ENCODE assay signal across 11 cellular contexts in genomic region chr3:11602886-11603285, GRCh38. TPM values are rescaled to one million over a fixed set of nuclear protein-coding genes. Genes with fewer than 3 reads are reported as not detected.
DNase-seq lines count a peak whose midpoint lies in the region; ATAC-seq lines count a peak whose summit lies in the region.
"Had no signal": no experiment of that assay in that cellular context is flagged by ENCODE, and none has a peak within 500 bp of the region (broad histone marks: within the 10 kb centered on the region; RNA-seq: fewer than 3 reads in every experiment).

No MANE protein-coding gene starts in this region.

- peaks cover 31% of the 10 kb centered on the region for H3K4me1 ChIP-seq in right cardiac atrium (ENCODE audit: control insufficient read depth, insufficient read depth, low read length)

- no peak overlapping the region for H3K4me3 Mint-ChIP-seq in stimulated activated memory B cell treated with anti-CD40 and anti-IgM and Interleukin-4, amounts not matched to agents 10 μg/mL and 1 μg/mL and 100 μg/mL, for 72 hours

- DNase-seq in SK-N-MC (ENCODE audit: low read depth, low spot score) (no peak), right cardiac atrium (no peak), T-helper 2 cell (no peak), Kasumi-1 (lab: John Stamatoyannopoulos, UW) (no peak), NCI-H82 treated with DMSO at 0.1 percent for 48 hours (lab: John Stamatoyannopoulos, UW; ENCODE audit: unreplicated experiment) (no peak), NCI-H2196 treated with DMSO at 0.1 percent for 48 hours (lab: John Stamatoyannopoulos, UW; ENCODE audit: unreplicated experiment) (no peak)
- DNase-seq: activated CD4-positive, CD25-positive, alpha-beta regulatory T cell; NCI-H2171; RPMI8226 had no signal

- H3K27me3 Mint-ChIP-seq in stimulated activated memory B cell treated with anti-CD40 and anti-IgM and Interleukin-4, amounts not matched to agents 10 μg/mL and 1 μg/mL and 100 μg/mL, for 72 hours, result no peaks in the 10 kb centered on the region

- H3K36me3 Mint-ChIP-seq in stimulated activated memory B cell treated with anti-CD40 and anti-IgM and Interleukin-4, amounts not matched to agents 10 μg/mL and 1 μg/mL and 100 μg/mL, for 72 hours, result peaks cover 31% of the 10 kb centered on the region

- no peaks in the 10 kb centered on the region for H3K9me3 Mint-ChIP-seq in stimulated activated memory B cell treated with anti-CD40 and anti-IgM and Interleukin-4, amounts not matched to agents 10 μg/mL and 1 μg/mL and 100 μg/mL, for 72 hours

- no peak overlapping the region for H3K4me3 ChIP-seq in SK-N-MC
- no peak overlapping the region for H3K4me3 ChIP-seq in right cardiac atrium (ENCODE audit: low read length)

- H3K27ac ChIP-seq in SK-N-MC, result peak overlapping the region; percentile 89; the same call in 1 of the 2 replicates
- peak overlapping the region; percentile 48 for H3K27ac ChIP-seq in right cardiac atrium (ENCODE audit: low read length)

- no peak overlapping the region for H3K9ac ChIP-seq in SK-N-MC (ENCODE audit: insufficient read length)

- WGBS in right cardiac atrium, result 60% methylated on average over 3 of the region's 3 CpGs

- H3K27me3 ChIP-seq in right cardiac atrium (ENCODE audit: control insufficient read depth, insufficient read depth), result no peaks in the 10 kb centered on the region

- H3K36me3 ChIP-seq in SK-N-MC (ENCODE audit: insufficient read depth, low read length), result no peaks in the 10 kb centered on the region

- ATAC-seq in GM21786 (IDR thresholded peaks at IDR 0.05; ENCODE audit: unreplicated experiment) (peak; percentile 25), right cardiac atrium (no peak)
- no peak for ATAC-seq in stimulated activated memory B cell treated with anti-CD40 and anti-IgM and Interleukin-4, amounts not matched to agents 10 μg/mL and 1 μg/mL and 100 μg/mL, for 72 hours

- peaks cover 67% of the 10 kb centered on the region for H3K4me1 Mint-ChIP-seq in stimulated activated memory B cell treated with anti-CD40 and anti-IgM and Interleukin-4, amounts not matched to agents 10 μg/mL and 1 μg/mL and 100 μg/mL, for 72 hours

- intact Hi-C loops in right cardiac atrium (cut with DNase I), result loop anchor here in 1 of 4 donors (5.0 kb wide), 1 partner anchor 39 kb away; the partner anchor contains the start of gene VGLL4

- peak overlapping the region; percentile 70 for H3K27ac Mint-ChIP-seq in stimulated activated memory B cell treated with anti-CD40 and anti-IgM and Interleukin-4, amounts not matched to agents 10 μg/mL and 1 μg/mL and 100 μg/mL, for 72 hours

- no peaks in the 10 kb centered on the region for H3K9me3 ChIP-seq in SK-N-MC (ENCODE audit: low read depth, low read length)
- H3K9me3 ChIP-seq in right cardiac atrium (ENCODE audit: control insufficient read depth, low read length), result no peaks in the 10 kb centered on the region

RNA-seq across cellular contexts. Expression of gene VGLL4, which starts 40.8 kb away (rescaled TPM):
- 10 to 100 TPM; 51.8 to 66.9 (median 59.1) TPM for total RNA-seq in right cardiac atrium
- 40.9 TPM for polyA plus RNA-seq in right cardiac atrium
